Comparison of ENCODE assay signal across 17 cellular contexts in the genomic region with DNA sequence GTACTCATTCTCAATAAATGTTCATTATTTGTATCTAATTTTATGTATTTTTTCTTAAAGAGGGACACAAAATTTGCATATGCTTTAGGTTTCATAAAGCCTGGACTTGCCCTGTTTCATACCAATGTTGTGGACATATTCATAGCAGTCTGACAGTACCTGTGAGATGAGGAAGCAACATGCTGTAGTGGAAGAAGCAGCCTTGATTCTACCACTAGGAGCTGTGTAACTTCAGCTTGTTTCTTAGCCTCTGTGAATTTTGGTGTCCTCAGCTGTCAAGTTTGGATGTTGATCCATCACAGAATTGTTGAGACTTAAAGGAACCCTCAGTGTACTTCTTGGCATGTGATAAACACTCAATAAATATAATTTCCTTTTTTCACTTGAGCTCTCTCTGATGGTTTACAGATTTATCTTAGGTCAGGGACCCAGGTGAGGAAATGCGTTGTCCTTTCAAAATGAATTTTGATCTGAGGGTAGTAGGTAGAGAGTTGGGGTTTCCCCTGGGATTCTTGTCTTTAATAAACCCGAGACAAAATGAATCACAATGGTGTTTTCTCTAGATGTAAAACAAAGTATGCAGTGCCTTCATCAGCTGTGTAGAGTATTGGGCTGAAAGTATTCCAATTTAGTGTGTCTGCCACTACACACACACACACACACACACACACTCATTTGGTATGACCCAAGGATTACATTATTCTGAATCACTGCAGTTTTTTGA.
A peak's percentile ranks its signal among the peaks of the same experiment; 100 is the strongest.
DNase-seq lines count a peak whose midpoint lies in the region; ATAC-seq and TF ChIP-seq lines count a peak whose summit lies in the region.
"Had no signal": no experiment of that assay in that cellular context is flagged by ENCODE, and none has a peak within 500 bp of the region (broad histone marks: within the 10 kb centered on the region; RNA-seq: fewer than 3 reads in every experiment).

No MANE protein-coding gene starts in this region.

- peak overlapping the region; percentile 12; the same call in 1 of the 2 replicates for H3K27ac ChIP-seq in Panc1 (ENCODE audit: low read length)
- H3K27ac ChIP-seq: cardiac muscle cell, ovary, PC-9, testis had no signal

- BruUV-seq in Panc1 (replicated peaks; lab: Mats Ljungman, UMichigan): no TSS peak

- intact Hi-C loops in Panc1 (cut with micrococcal nuclease; ENCODE audit: unreplicated experiment): no loop called here

- no peaks in the 10 kb centered on the region for H3K9me3 ChIP-seq in Panc1 (ENCODE audit: control insufficient read depth, insufficient read depth, low read depth, low read length)
- H3K9me3 ChIP-seq: ovary, testis had no signal

- H3K27me3 ChIP-seq in Panc1 (ENCODE audit: control insufficient read depth, insufficient read depth, low read length): no peaks in the 10 kb centered on the region
- H3K27me3 ChIP-seq: cardiac muscle cell, ovary, testis had no signal

- CTCF ChIA-PET in Panc1 (lab: Charles Lee): no interaction called here

- in situ Hi-C loops in Panc1 (cut with HindIII; ENCODE audit: low pct_unique_long_range_greater_than_20kb, low sequenced_read_pairs): no loop called here

- no peaks in the 10 kb centered on the region for H3K4me1 ChIP-seq in Panc1 (ENCODE audit: control insufficient read depth, insufficient read depth, low read length)
- H3K4me1 ChIP-seq: testis had no signal

- ATAC-seq in GM21619 (IDR thresholded peaks at IDR 0.05; ENCODE audit: unreplicated experiment): peak; percentile 51
- ATAC-seq in Panc1: no peak
- ATAC-seq in HG02571 (IDR thresholded peaks at IDR 0.05; ENCODE audit: unreplicated experiment): no peak
- ATAC-seq in GM21528 (IDR thresholded peaks at IDR 0.05; ENCODE audit: low FRiP score, unreplicated experiment): no peak
- no peak for ATAC-seq in GM18873 (IDR thresholded peaks at IDR 0.05; ENCODE audit: low FRiP score, unreplicated experiment)
- ATAC-seq: HCT116 had no signal

- H3K4me3 ChIP-seq in AG09309 (ENCODE audit: control insufficient read depth, low read depth, low read length) (no peak overlapping the region), Panc1 (ENCODE audit: low read depth in 2 of 2, low read length in 2 of 2) (no peak overlapping the region)
- H3K4me3 ChIP-seq: cardiac muscle cell, ovary, PC-9, testis had no signal

- POLR2A ChIA-PET in Panc1 (lab: Charles Lee): no interaction called here

- TF ChIP-seq CTCF in AG09309 (IDR thresholded peaks at IDR 0.05; ENCODE audit: control insufficient read depth, insufficient read depth, low read depth, low read length, missing control alignments): peak; percentile 10
- no peak for TF ChIP-seq CTCF in GM10266 (IDR thresholded peaks at IDR 0.05; ENCODE audit: control insufficient read depth, insufficient read depth, low read depth, missing control alignments)
- TF ChIP-seq CTCF in Panc1 (IDR thresholded peaks at IDR 0.05): no peak; the same call in 1 of the 2 replicates

- H3K36me3 ChIP-seq in Panc1 (ENCODE audit: control insufficient read depth, insufficient read depth, low read length): no peaks in the 10 kb centered on the region
- H3K36me3 ChIP-seq: cardiac muscle cell, ovary had no signal

- DNase-seq in AG09309 (ENCODE audit: low read depth): no peak
- DNase-seq in GM10266 (ENCODE audit: extremely low spot score): peak; percentile 28
- no peak for DNase-seq in Panc1 (ENCODE audit: low read depth, low spot score)
- no peak for DNase-seq in NCI-H2081 (lab: John Stamatoyannopoulos, UW)
- DNase-seq: activated CD4-positive, alpha-beta T cell treated with anti-CD3 and anti-CD28 coated beads, Interleukin-2, amount 10 ng/mL, durations not matched to agents 24 days and 14 days; NCI-H1092; NCI-H774; ovary; PC-9; stimulated activated CD4-positive, alpha-beta T cell treated with anti-CD3 and anti-CD28 coated beads, Interleukin-2, amount 100 ng/mL, for 48 hours; testis had no signal
